16 cellular contexts compared by ENCODE assay signal in genomic region chr22:28939932-28940331, GRCh38.
"Had no signal": no experiment of that assay in that cellular context is flagged by ENCODE, and none has a peak within 500 bp of the region (broad histone marks: within the 10 kb centered on the region; RNA-seq: fewer than 3 reads in every experiment).

No MANE protein-coding gene starts in this region.

- H3K27ac Mint-ChIP-seq: activated B cell treated with CpG ODN at 0.5 μM for 24 hours; naive thymus-derived CD8-positive, alpha-beta T cell had no signal

- H3K27me3 ChIP-seq: breast epithelium, left lung, stomach, testis, vagina had no signal

- ATAC-seq: left lung; naive thymus-derived CD8-positive, alpha-beta T cell; psoas muscle; sciatic nerve had no signal

- H3K4me1 ChIP-seq: breast epithelium had no signal

- H3K9me3 Mint-ChIP-seq: activated B cell treated with CpG ODN at 0.5 μM for 24 hours had no signal

- H3K27ac ChIP-seq: breast epithelium, left lung, psoas muscle, spleen, vagina had no signal

- H3K4me3 ChIP-seq: breast epithelium, left lung, psoas muscle, spleen, stomach, testis, vagina had no signal

- H3K36me3 ChIP-seq: breast epithelium, left lung, spleen, stomach, vagina had no signal

- H3K4me1 Mint-ChIP-seq: activated B cell treated with CpG ODN at 0.5 μM for 24 hours; naive thymus-derived CD8-positive, alpha-beta T cell had no signal

- H3K4me3 Mint-ChIP-seq: activated B cell treated with CpG ODN at 0.5 μM for 24 hours; naive thymus-derived CD8-positive, alpha-beta T cell had no signal

- DNase-seq: activated B cell treated with CpG ODN at 0.5 μM for 24 hours; activated CD4-positive, alpha-beta T cell treated with anti-CD3 and anti-CD28 coated beads for 48 hours; activated naive CD4-positive, alpha-beta T cell; anterior cingulate cortex; dermis blood vessel endothelial cell; left lung; mammary epithelial cell; naive thymus-derived CD8-positive, alpha-beta T cell; psoas muscle; spleen; stomach; T-helper 2 cell; testis had no signal

- H3K9me3 ChIP-seq: breast epithelium, left lung, psoas muscle, spleen, stomach, testis, vagina had no signal
